Comparison of ENCODE assay signal across 9 cellular contexts in the genomic region with DNA sequence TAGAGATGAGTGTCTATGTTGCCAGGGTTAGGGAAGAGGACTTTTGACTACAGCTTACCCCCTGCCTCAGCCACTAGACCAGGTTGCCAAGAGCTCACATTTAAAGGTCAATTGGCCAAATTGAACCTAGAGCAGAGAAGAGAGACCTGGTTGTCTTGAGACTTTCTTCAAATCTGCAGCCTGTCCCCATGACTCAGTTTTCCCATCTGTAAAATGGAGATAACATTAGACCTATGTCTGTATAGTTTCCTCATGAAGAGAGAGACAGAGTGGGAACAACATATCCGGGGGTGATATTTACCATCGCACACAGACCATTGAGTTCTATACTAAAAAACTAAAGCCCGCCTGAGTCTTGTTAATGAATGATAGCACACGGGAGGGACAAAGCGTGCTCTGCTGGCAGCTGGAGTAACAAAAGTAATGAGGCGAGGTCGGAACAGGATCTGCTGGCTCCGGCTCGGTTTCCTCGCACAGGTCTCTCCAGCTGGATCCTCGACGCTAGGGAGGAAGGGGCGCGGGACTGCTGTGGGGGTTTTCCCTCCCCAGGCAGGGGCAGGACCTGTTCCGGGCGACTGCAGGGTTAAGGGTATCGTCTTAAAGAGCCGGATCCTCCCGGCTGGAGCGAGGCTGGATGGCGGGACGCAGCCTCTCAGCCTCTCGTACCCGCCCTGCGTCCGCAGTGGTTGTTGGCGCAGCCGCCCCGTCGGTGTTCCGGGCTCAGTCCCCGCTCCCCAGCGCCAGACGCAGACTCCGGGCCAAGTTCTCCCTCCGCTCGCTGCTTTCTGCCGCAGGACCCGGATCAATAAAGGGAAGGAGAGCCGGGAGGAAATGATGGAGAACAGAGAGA. TPM values are rescaled to one million over a fixed set of nuclear protein-coding genes. Genes with fewer than 3 reads are reported as not detected.
DNase-seq lines count a peak whose midpoint lies in the region; ATAC-seq and TF ChIP-seq lines count a peak whose summit lies in the region.
"Had no signal": no experiment of that assay in that cellular context is flagged by ENCODE, and none has a peak within 500 bp of the region (broad histone marks: within the 10 kb centered on the region; RNA-seq: fewer than 3 reads in every experiment).

No MANE protein-coding gene starts in this region.

- no peaks in the 10 kb centered on the region for H3K9me3 ChIP-seq in naive thymus-derived CD4-positive, alpha-beta T cell (ENCODE audit: control insufficient read depth in 2 of 3, low read length in 3 of 3)
- H3K9me3 ChIP-seq: neutrophil had no signal

- intact Hi-C loops in naive thymus-derived CD4-positive, alpha-beta T cell (cut with micrococcal nuclease) = no loop called here

- no peaks in the 10 kb centered on the region for H3K36me3 Mint-ChIP-seq in effector memory CD8-positive, alpha-beta T cell (ENCODE audit: insufficient read depth)
- peaks cover 0 to 6% (median 0%) of the 10 kb centered on the region in 5 donors for H3K36me3 Mint-ChIP-seq in naive thymus-derived CD4-positive, alpha-beta T cell

- peaks cover 14 to 16% of the 10 kb centered on the region in 2 donors for H3K27me3 ChIP-seq in naive thymus-derived CD4-positive, alpha-beta T cell (ENCODE audit: control insufficient read depth in 2 of 2, insufficient read depth in 2 of 2, low read length in 2 of 2)

- peak overlapping the region; percentile 30; the same call in 1 of the 2 replicates for H3K4me3 ChIP-seq in GM12864 (ENCODE audit: low read depth, low read length)
- peak overlapping the region; percentile 52 for H3K4me3 ChIP-seq in naive thymus-derived CD4-positive, alpha-beta T cell (ENCODE audit: low read length)

- no peak for ATAC-seq in effector memory CD8-positive, alpha-beta T cell (replicated peaks)
- ATAC-seq in naive thymus-derived CD4-positive, alpha-beta T cell = no peak
- ATAC-seq in HG02840 (IDR thresholded peaks at IDR 0.05; ENCODE audit: low FRiP score, unreplicated experiment) (no peak), GM19023 (IDR thresholded peaks at IDR 0.05; ENCODE audit: unreplicated experiment) (no peak), GM21515 (IDR thresholded peaks at IDR 0.05; ENCODE audit: unreplicated experiment) (no peak)

- TF ChIP-seq CTCF in GM12864 (IDR thresholded peaks at IDR 0.05; ENCODE audit: low read depth, low read length, missing control alignments) = no peak

- H3K36me3 ChIP-seq in naive thymus-derived CD4-positive, alpha-beta T cell (ENCODE audit: control insufficient read depth in 2 of 3, insufficient read depth in 3 of 3, low read length in 3 of 3) = no peaks in the 10 kb centered on the region
- H3K36me3 ChIP-seq: neutrophil had no signal

- CTCF ChIA-PET in naive thymus-derived CD4-positive, alpha-beta T cell (lab: Charles Lee) = interaction anchor here (0.7 to 1.7 kb wide), 5 partner anchors 178 to 797 kb away, joined by 3 to 7 read pairs (median 4); no protein-coding TSS in a partner anchor

- H3K4me1 ChIP-seq in naive thymus-derived CD4-positive, alpha-beta T cell (ENCODE audit: control insufficient read depth in 2 of 2, insufficient read depth in 2 of 2, low read length in 2 of 2) = peaks cover 7 to 15% of the 10 kb centered on the region in 2 donors

- H3K4me3 Mint-ChIP-seq in effector memory CD8-positive, alpha-beta T cell = peak overlapping the region; percentile 83 to 90
- H3K4me3 Mint-ChIP-seq in naive thymus-derived CD4-positive, alpha-beta T cell = peak overlapping the region; percentile 71 to 87 (median 80)

- H3K27me3 Mint-ChIP-seq in effector memory CD8-positive, alpha-beta T cell = peaks cover 54 to 72% of the 10 kb centered on the region in 2 donors
- H3K27me3 Mint-ChIP-seq in naive thymus-derived CD4-positive, alpha-beta T cell = peaks cover 56 to 79% (median 67%) of the 10 kb centered on the region in 5 donors

- POLR2A ChIA-PET in naive thymus-derived CD4-positive, alpha-beta T cell (lab: Charles Lee) = no interaction called here

- peaks cover 18 to 25% of the 10 kb centered on the region in 2 donors for H3K4me1 Mint-ChIP-seq in effector memory CD8-positive, alpha-beta T cell (ENCODE audit: low read depth in 2 of 2)
- peaks cover 16 to 32% (median 30%) of the 10 kb centered on the region in 7 donors for H3K4me1 Mint-ChIP-seq in naive thymus-derived CD4-positive, alpha-beta T cell

- no peak overlapping the region for H3K27ac Mint-ChIP-seq in effector memory CD8-positive, alpha-beta T cell
- H3K27ac Mint-ChIP-seq in naive thymus-derived CD4-positive, alpha-beta T cell = no peak overlapping the region

- H3K9me3 Mint-ChIP-seq in effector memory CD8-positive, alpha-beta T cell = no peaks in the 10 kb centered on the region
- H3K9me3 Mint-ChIP-seq in naive thymus-derived CD4-positive, alpha-beta T cell = no peaks in the 10 kb centered on the region

- DNase-seq in GM12864 (ENCODE audit: low read depth) (no peak), NCI-H526 treated with DMSO at 0.1 percent for 48 hours (lab: John Stamatoyannopoulos, UW) (peak; percentile 36)
- peak in 1 of 3 experiments; percentile 7 for DNase-seq in effector memory CD8-positive, alpha-beta T cell
- DNase-seq in naive thymus-derived CD4-positive, alpha-beta T cell = peak in 1 of 9 donors; percentile 25
- no peak for DNase-seq in effector CD8-positive, alpha-beta T cell (lab: John Stamatoyannopoulos, UW)

- no peak overlapping the region for H3K27ac ChIP-seq in naive thymus-derived CD4-positive, alpha-beta T cell (ENCODE audit: low read depth, low read length)
- H3K27ac ChIP-seq: neutrophil had no signal

RNA-seq across cellular contexts. Expression of gene LIPG, which starts 1.4 kb away (rescaled TPM):
- not detected for total RNA-seq in naive thymus-derived CD4-positive, alpha-beta T cell
- not detected for polyA plus RNA-seq in naive thymus-derived CD4-positive, alpha-beta T cell
